ENCODE assay signal across 8 cellular contexts in the genomic region with DNA sequence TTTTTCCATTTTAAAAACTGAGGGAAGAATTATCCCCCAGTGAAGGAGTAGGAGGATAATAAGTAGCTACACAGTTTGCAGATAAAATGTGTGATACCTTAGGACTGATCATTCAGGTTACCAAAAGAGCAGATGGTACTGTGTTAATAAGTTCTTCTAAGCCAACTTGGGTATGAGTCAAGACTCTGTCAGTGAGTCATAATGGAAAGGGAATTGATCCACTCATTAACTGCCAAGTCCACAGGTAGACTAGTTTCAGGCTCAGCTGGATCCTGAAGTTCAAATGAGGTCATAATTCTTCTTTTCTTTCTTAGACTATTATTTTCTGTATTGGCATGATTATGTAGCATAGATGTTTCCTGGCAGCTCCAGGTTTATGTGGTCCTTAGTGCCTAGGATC.
DNase-seq lines count a peak whose midpoint lies in the region; ATAC-seq and TF ChIP-seq lines count a peak whose summit lies in the region.

No MANE protein-coding gene starts in this region.

- H3K27me3 ChIP-seq in heart right ventricle, result no peaks in the 10 kb centered on the region

- H3K9me3 ChIP-seq in heart right ventricle, result no peaks in the 10 kb centered on the region

- peak overlapping the region; percentile 53 for H3K27ac Mint-ChIP-seq in nephron progenitor cell

- no peaks in the 10 kb centered on the region for H3K4me1 Mint-ChIP-seq in nephron progenitor cell

- TF ChIP-seq CTCF in LNCaP clone FGC (IDR thresholded peaks at IDR 0.05; ENCODE audit: control insufficient read depth, extremely low read depth, insufficient read depth), result no peak
- no peak for TF ChIP-seq CTCF in nephron progenitor cell (IDR thresholded peaks at IDR 0.05)
- TF ChIP-seq CTCF in heart right ventricle (IDR thresholded peaks at IDR 0.05), result no peak

- H3K4me3 ChIP-seq in LNCaP clone FGC (ENCODE audit: low read depth, low read length) (peak overlapping the region; percentile 46), heart right ventricle (no peak overlapping the region)

- H3K36me3 Mint-ChIP-seq in nephron progenitor cell (ENCODE audit: low read depth), result peaks cover 4% of the 10 kb centered on the region

- H3K4me3 Mint-ChIP-seq in nephron progenitor cell, result no peak overlapping the region

- H3K36me3 ChIP-seq in heart right ventricle, result peaks cover 0 to 29% (median 0%) of the 10 kb centered on the region in 9 donors

- intact Hi-C loops in heart right ventricle (cut with DNase I), result no loop called here

- no peak overlapping the region for H3K27ac ChIP-seq in heart right ventricle

- no peaks in the 10 kb centered on the region for H3K4me1 ChIP-seq in heart right ventricle

- no peaks in the 10 kb centered on the region for H3K9me3 Mint-ChIP-seq in nephron progenitor cell

- no peaks in the 10 kb centered on the region for H3K27me3 Mint-ChIP-seq in nephron progenitor cell (ENCODE audit: low read depth, poor library complexity)

- ATAC-seq in GM19023 (IDR thresholded peaks at IDR 0.05; ENCODE audit: unreplicated experiment), result peak; percentile 69
- ATAC-seq in HG02610 (IDR thresholded peaks at IDR 0.05; ENCODE audit: unreplicated experiment), result peak; percentile 80
- ATAC-seq in heart right ventricle, result no peak

- DNase-seq in LNCaP clone FGC (ENCODE audit: low read depth) (peak; percentile 92), nephron progenitor cell (no peak), NCI-H526 treated with DMSO at 0.1 percent for 48 hours (lab: John Stamatoyannopoulos, UW) (no peak), heart right ventricle (no peak), NCI-H1048 (lab: John Stamatoyannopoulos, UW) (no peak), NCI-H748 treated with DMSO at 0.1 percent for 48 hours (lab: John Stamatoyannopoulos, UW) (no peak)

Comparison
In these comparisons a context has a peak if more than half of its experiments do, and no peak if none do; other contexts are left out.
1. ATAC-seq: peak in GM19023 (single experiment) and HG02610 (single experiment); none in heart right ventricle (0 of 8).